Comparison of ENCODE assay signal across 18 cellular contexts in the genomic region with DNA sequence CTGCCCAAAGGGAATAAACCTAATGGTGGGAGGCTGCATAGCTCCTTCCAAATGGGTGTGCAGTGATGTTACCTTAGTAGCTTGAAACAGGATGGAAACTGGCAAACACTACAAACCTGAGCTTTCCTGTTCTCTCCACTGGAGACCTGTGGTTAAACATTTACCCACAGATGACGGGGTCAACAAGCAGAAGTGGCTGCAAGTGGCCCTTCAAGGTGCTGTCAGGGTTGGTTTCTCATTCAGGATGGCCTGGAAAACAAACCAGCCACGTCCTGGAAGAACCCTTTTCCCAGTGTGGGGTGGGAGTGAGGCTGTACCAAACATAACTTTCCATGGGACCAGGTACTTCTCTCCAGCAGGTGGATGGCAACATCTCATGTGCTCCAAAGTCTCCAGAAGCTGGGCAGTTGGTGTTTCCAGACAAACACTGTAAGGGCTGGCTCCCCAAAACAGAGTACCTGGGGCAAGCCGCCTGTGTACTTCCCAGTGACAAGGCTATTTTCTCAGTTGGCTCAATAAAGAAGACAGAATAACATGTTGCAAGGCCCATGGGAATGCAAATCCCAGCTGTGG.
DNase-seq lines count a peak whose midpoint lies in the region; ATAC-seq and TF ChIP-seq lines count a peak whose summit lies in the region.
"Had no signal": no experiment of that assay in that cellular context is flagged by ENCODE, and none has a peak within 500 bp of the region (broad histone marks: within the 10 kb centered on the region; RNA-seq: fewer than 3 reads in every experiment).

No MANE protein-coding gene starts in this region.

- no peaks in the 10 kb centered on the region for H3K27me3 Mint-ChIP-seq in WTC11 (ENCODE audit: low read depth)
- H3K27me3 Mint-ChIP-seq in stimulated activated naive B cell treated with anti-CD40 and anti-IgM and Interleukin-4, amounts not matched to agents 10 μg/mL and 1 μg/mL and 100 μg/mL, for 72 hours: peaks cover 10 to 31% of the 10 kb centered on the region in 2 donors

- no peak overlapping the region for H3K4me3 Mint-ChIP-seq in WTC11
- no peak overlapping the region for H3K4me3 Mint-ChIP-seq in stimulated activated naive B cell treated with anti-CD40 and anti-IgM and Interleukin-4, amounts not matched to agents 10 μg/mL and 1 μg/mL and 100 μg/mL, for 72 hours
- H3K4me3 Mint-ChIP-seq: CD4-positive, alpha-beta memory T cell had no signal

- peak overlapping the region; percentile 48; the same call in 1 of the 2 replicates for H2AFZ ChIP-seq in PC-9

- H3K4me2 ChIP-seq in PC-9: no peak overlapping the region

- H3K9me3 Mint-ChIP-seq in WTC11: peaks cover 8% of the 10 kb centered on the region; the same call in 1 of the 2 replicates
- H3K9me3 Mint-ChIP-seq in stimulated activated naive B cell treated with anti-CD40 and anti-IgM and Interleukin-4, amounts not matched to agents 10 μg/mL and 1 μg/mL and 100 μg/mL, for 72 hours: peaks cover 5% of the 10 kb centered on the region in 2 donors

- CTCF ChIA-PET in PC-9 (lab: Charles Lee): no interaction called here
- CTCF ChIA-PET in WTC11 (lab: Charles Lee): no interaction called here

- peak; percentile 13 to 30 for TF ChIP-seq RAD21 in liver (IDR thresholded peaks at IDR 0.05)

- H3K27ac ChIP-seq in PC-9: no peak overlapping the region
- no peak overlapping the region for H3K27ac ChIP-seq in liver (ENCODE audit: low read depth in 1 of 2, low read length in 2 of 2)
- H3K27ac ChIP-seq in upper lobe of left lung: no peak overlapping the region
- H3K27ac ChIP-seq: 22Rv1 had no signal

- DNase-seq in DMS 273 (lab: John Stamatoyannopoulos, UW; ENCODE audit: unreplicated experiment): peak; percentile 26
- no peak for DNase-seq in DMS 273 treated with DMSO at 0.1 percent for 48 hours (lab: John Stamatoyannopoulos, UW)
- no peak for DNase-seq in PC-9
- peak in 1 of 2 donors; percentile 72 for DNase-seq in upper lobe of left lung
- DNase-seq in globus pallidus (ENCODE audit: low spot score): no peak
- DNase-seq in WTC11 (ENCODE audit: low spot score): no peak
- DNase-seq in stimulated activated naive B cell treated with anti-CD40 and anti-IgM and Interleukin-4, amounts not matched to agents 10 μg/mL and 1 μg/mL and 100 μg/mL, for 72 hours: no peak
- DNase-seq: BE2C; CD4-positive, alpha-beta memory T cell; GOT3; NCI-H1048; NCI-H2227 treated with DMSO at 0.1 percent for 48 hours; NCI-H526; NK-92 treated with Interleukin-12 subunit alpha and Interleukin-12 subunit beta, amount 100 ng/mL, for 24 hours; SHP77 treated with DMSO at 0.1 percent for 48 hours had no signal

- no peaks in the 10 kb centered on the region for H3K9me2 ChIP-seq in PC-9 (ENCODE audit: insufficient read depth)

- TF ChIP-seq EP300 in upper lobe of left lung (IDR thresholded peaks at IDR 0.05): peak in 1 of 4 donors; percentile 41

- H3F3A ChIP-seq in PC-9 (ENCODE audit: insufficient read depth, low read depth): no peaks in the 10 kb centered on the region

- no peaks in the 10 kb centered on the region for H3K79me2 ChIP-seq in PC-9 (ENCODE audit: low read depth)

- H3K27me3 ChIP-seq in PC-9 (ENCODE audit: insufficient read depth, low read depth): no peaks in the 10 kb centered on the region
- H3K27me3 ChIP-seq in liver (ENCODE audit: control insufficient read depth in 4 of 4, insufficient read depth in 4 of 4, low read length in 3 of 4): no peaks in the 10 kb centered on the region
- H3K27me3 ChIP-seq in upper lobe of left lung: no peaks in the 10 kb centered on the region
- H3K27me3 ChIP-seq: BE2C had no signal

- H3K9ac ChIP-seq in liver (ENCODE audit: low read depth in 1 of 2, low read length in 2 of 2): no peak overlapping the region

- no peak overlapping the region for H3K27ac Mint-ChIP-seq in WTC11
- no peak overlapping the region for H3K27ac Mint-ChIP-seq in stimulated activated naive B cell treated with anti-CD40 and anti-IgM and Interleukin-4, amounts not matched to agents 10 μg/mL and 1 μg/mL and 100 μg/mL, for 72 hours
- H3K27ac Mint-ChIP-seq: CD4-positive, alpha-beta memory T cell had no signal

- no peaks in the 10 kb centered on the region for H3K4me1 Mint-ChIP-seq in WTC11
- H3K4me1 Mint-ChIP-seq in stimulated activated naive B cell treated with anti-CD40 and anti-IgM and Interleukin-4, amounts not matched to agents 10 μg/mL and 1 μg/mL and 100 μg/mL, for 72 hours: no peaks in the 10 kb centered on the region
- H3K4me1 Mint-ChIP-seq: CD4-positive, alpha-beta memory T cell had no signal

- POLR2A ChIA-PET in PC-9 (lab: Charles Lee; ENCODE audit: unreplicated experiment) (no interaction called here), WTC11 (lab: Charles Lee) (no interaction called here)

- H3K36me3 ChIP-seq in PC-9 (ENCODE audit: low read depth): no peaks in the 10 kb centered on the region
- H3K36me3 ChIP-seq in liver (ENCODE audit: control insufficient read depth in 4 of 4, insufficient read depth in 3 of 4, low read depth in 1 of 4, low read length in 3 of 4): no peaks in the 10 kb centered on the region
- H3K36me3 ChIP-seq in upper lobe of left lung: no peaks in the 10 kb centered on the region
- H3K36me3 ChIP-seq: BE2C had no signal

- no peaks in the 10 kb centered on the region for H4K20me1 ChIP-seq in PC-9 (ENCODE audit: insufficient read depth)

- TF ChIP-seq POLR2A in upper lobe of left lung (IDR thresholded peaks at IDR 0.05): no peak

- H3K9me3 ChIP-seq in PC-9 (ENCODE audit: insufficient read depth, low read depth): no peaks in the 10 kb centered on the region
- peaks cover 0 to 2% (median 0%) of the 10 kb centered on the region in 4 donors for H3K9me3 ChIP-seq in liver (ENCODE audit: control insufficient read depth in 4 of 4, low read length in 3 of 4)
- no peaks in the 10 kb centered on the region for H3K9me3 ChIP-seq in upper lobe of left lung
- H3K9me3 ChIP-seq: BE2C had no signal

- BruUV-seq in PC-9 (replicated peaks; lab: Mats Ljungman, UMichigan): no TSS peak

- no peak overlapping the region for H3K4me3 ChIP-seq in PC-9
- no peak overlapping the region for H3K4me3 ChIP-seq in liver (ENCODE audit: low read depth in 1 of 3, low read length in 3 of 3)
- no peak overlapping the region for H3K4me3 ChIP-seq in upper lobe of left lung

- 32% methylated on average over 3 of the region's 3 CpGs for WGBS in liver
- 45 to 65% methylated on average over 2 to 3 of the region's 3 CpGs for WGBS in upper lobe of left lung, 2 donors

- no peaks in the 10 kb centered on the region for H3K36me3 Mint-ChIP-seq in WTC11
- no peaks in the 10 kb centered on the region for H3K36me3 Mint-ChIP-seq in stimulated activated naive B cell treated with anti-CD40 and anti-IgM and Interleukin-4, amounts not matched to agents 10 μg/mL and 1 μg/mL and 100 μg/mL, for 72 hours
- H3K36me3 Mint-ChIP-seq: CD4-positive, alpha-beta memory T cell had no signal

- no peaks in the 10 kb centered on the region for H3K4me1 ChIP-seq in PC-9 (replicated peaks; ENCODE audit: insufficient read depth)
- H3K4me1 ChIP-seq in liver (ENCODE audit: control insufficient read depth in 4 of 4, insufficient read depth in 4 of 4, low read length in 3 of 4): peaks cover 0 to 8% (median 6%) of the 10 kb centered on the region in 4 donors
- H3K4me1 ChIP-seq in upper lobe of left lung: peaks cover 0 to 5% (median 0%) of the 10 kb centered on the region in 4 donors
- H3K4me1 ChIP-seq: BE2C had no signal

- TF ChIP-seq CTCF in PC-9 (conservative IDR thresholded peaks at IDR 0.05) (no peak), liver (IDR thresholded peaks at IDR 0.05; ENCODE audit: low read depth, low read length, missing input control) (no peak), upper lobe of left lung (IDR thresholded peaks at IDR 0.05) (peak in 1 of 6 experiments; percentile 12), WTC11 (IDR thresholded peaks at IDR 0.05) (no peak)

- intact Hi-C loops in PC-9 (cut with micrococcal nuclease; ENCODE audit: unreplicated experiment): no loop called here

- ATAC-seq in upper lobe of left lung (ENCODE audit: low FRiP score in 2 of 2) (peak; percentile 60 to 74), WTC11 (no peak)
- no peak for ATAC-seq in stimulated activated naive B cell treated with anti-CD40 and anti-IgM and Interleukin-4, amounts not matched to agents 10 μg/mL and 1 μg/mL and 100 μg/mL, for 72 hours (replicated peaks)
- ATAC-seq: SK-N-SH treated with all-trans-retinoic acid at 6 μM for 48 hours had no signal

TF ChIP-seq in liver, 16 proteins besides CTCF, POLR2A, EP300 and RAD21 (continues in another document):
- TF ChIP-seq JUND (IDR thresholded peaks at IDR 0.05) (no peak), SP1 (IDR thresholded peaks at IDR 0.05) (no peak), HNF4G (IDR thresholded peaks at IDR 0.05) (no peak), HNF4A (conservative IDR thresholded peaks at IDR 0.05) (peak in 1 of 2 donors; percentile 19)
- TF ChIP-seq, protein P1, sequence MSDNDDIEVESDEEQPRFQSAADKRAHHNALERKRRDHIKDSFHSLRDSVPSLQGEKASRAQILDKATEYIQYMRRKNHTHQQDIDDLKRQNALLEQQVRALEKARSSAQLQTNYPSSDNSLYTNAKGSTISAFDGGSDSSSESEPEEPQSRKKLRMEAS (IDR thresholded peaks at IDR 0.05): no peak

TF ChIP-seq in WTC11, 78 proteins besides CTCF, POLR2A, EP300 and RAD21:
- no peak for TF ChIP-seq GTF2I (CRISPR knock-in tag; conservative IDR thresholded peaks at IDR 0.05)

Comparison
In these comparisons a context has a peak if more than half of its experiments do, and no peak if none do; other contexts are left out.
1. ATAC-seq: peak in upper lobe of left lung (2 of 2); none in WTC11 (single experiment) and stimulated activated naive B cell treated with anti-CD40 and anti-IgM and Interleukin-4, amounts not matched to agents 10 μg/mL and 1 μg/mL and 100 μg/mL, for 72 hours (0 of 2).